In the genomic region with DNA sequence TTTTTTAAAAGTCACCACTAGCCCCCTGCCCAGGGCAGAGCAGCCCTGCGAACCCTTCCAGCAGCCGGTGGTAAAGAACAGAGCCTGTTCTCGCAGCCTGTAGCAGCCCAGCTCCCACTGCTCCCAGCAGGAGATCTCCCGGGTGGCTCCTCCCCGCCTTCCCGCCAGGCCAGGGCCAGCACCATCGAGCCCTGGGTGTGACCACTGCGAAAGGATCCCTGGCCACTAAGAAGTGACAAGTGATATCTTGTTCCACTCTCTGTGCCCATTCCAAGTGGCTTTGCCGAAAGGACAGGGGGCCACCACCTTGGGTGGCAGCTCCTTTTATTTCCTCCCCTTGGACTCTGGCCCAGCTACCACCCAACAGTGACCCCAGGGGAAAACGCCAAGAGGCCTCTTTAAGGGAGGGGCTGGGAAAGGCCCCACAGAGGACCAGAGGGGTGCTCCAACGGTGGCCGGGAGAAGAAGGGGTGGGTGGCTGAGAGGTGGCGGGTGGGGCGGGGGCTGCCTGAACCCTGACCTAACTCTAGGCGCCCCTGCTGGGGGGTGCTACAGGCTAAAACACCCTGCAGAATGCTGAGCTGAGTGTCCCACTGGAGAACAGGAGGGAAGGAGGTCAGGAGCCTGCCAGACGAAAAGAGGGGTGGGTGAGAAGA, we compare ENCODE assay signal across 1 cellular context.
TF ChIP-seq lines count a peak whose summit lies in the region.

No MANE protein-coding gene starts in this region.

TF ChIP-seq in IMR-90, 13 proteins besides CTCF, POLR2A, EP300 and RAD21:
- no peak for TF ChIP-seq NFE2L2 (IDR thresholded peaks at IDR 0.05; ENCODE audit: low read depth, low read length)
- no peak for TF ChIP-seq MXI1 (IDR thresholded peaks at IDR 0.05; ENCODE audit: borderline replicate concordance, low read depth, low read length)
- no peak for TF ChIP-seq CEBPB (IDR thresholded peaks at IDR 0.05; ENCODE audit: low read depth, low read length)
- no peak for TF ChIP-seq MAFK (IDR thresholded peaks at IDR 0.05; ENCODE audit: low read depth, low read length)
- no peak for TF ChIP-seq FOS (IDR thresholded peaks at IDR 0.05; ENCODE audit: low read depth, low read length)
- TF ChIP-seq RCOR1 (IDR thresholded peaks at IDR 0.05; ENCODE audit: insufficient replicate concordance, low read length), result no peak
- TF ChIP-seq BHLHE40 (IDR thresholded peaks at IDR 0.05; ENCODE audit: low read depth, low read length), result no peak
- no peak for TF ChIP-seq RFX5 (IDR thresholded peaks at IDR 0.05; ENCODE audit: low read depth, low read length)
- TF ChIP-seq CHD1 (IDR thresholded peaks at IDR 0.05; ENCODE audit: low read depth, low read length), result no peak
- TF ChIP-seq MAZ (IDR thresholded peaks at IDR 0.05; ENCODE audit: borderline replicate concordance, low read depth, low read length), result no peak
- TF ChIP-seq SMC3 (IDR thresholded peaks at IDR 0.05; ENCODE audit: low read depth, low read length), result no peak
- no peak for TF ChIP-seq ELK1 (IDR thresholded peaks at IDR 0.05; ENCODE audit: borderline replicate concordance, low read depth, low read length)
- TF ChIP-seq, protein P1, sequence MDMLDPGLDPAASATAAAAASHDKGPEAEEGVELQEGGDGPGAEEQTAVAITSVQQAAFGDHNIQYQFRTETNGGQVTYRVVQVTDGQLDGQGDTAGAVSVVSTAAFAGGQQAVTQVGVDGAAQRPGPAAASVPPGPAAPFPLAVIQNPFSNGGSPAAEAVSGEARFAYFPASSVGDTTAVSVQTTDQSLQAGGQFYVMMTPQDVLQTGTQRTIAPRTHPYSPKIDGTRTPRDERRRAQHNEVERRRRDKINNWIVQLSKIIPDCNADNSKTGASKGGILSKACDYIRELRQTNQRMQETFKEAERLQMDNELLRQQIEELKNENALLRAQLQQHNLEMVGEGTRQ (IDR thresholded peaks at IDR 0.05; ENCODE audit: low read depth, low read length), result no peak
